In genomic region chr6:144804246-144804790, GRCh38 we compare ENCODE assay signal across 24 cellular contexts.
"Had no signal": no experiment of that assay in that cellular context is flagged by ENCODE, and none has a peak within 500 bp of the region (broad histone marks: within the 10 kb centered on the region; RNA-seq: fewer than 3 reads in every experiment).

No MANE protein-coding gene starts in this region.

- H3K4me3 ChIP-seq: left lung, lung, uterus had no signal

- H3K9me3 ChIP-seq: left lung, uterus had no signal

- FAIRE-seq: bronchial epithelial cell, endometrium had no signal

- DNase-seq: activated CD4-positive, alpha-beta T cell treated with anti-CD3 and anti-CD28 coated beads for 4 hours; activated CD4-positive, alpha-beta T cell treated with anti-CD3 and anti-CD28 coated beads, Interleukin-2, amount 50 U/mL, for 48 hours; activated CD4-positive, CD25-positive, alpha-beta regulatory T cell; activated CD8-positive, alpha-beta memory T cell treated with anti-CD3 and anti-CD28 coated beads, Interleukin-2, amount 50 U/mL, for 48 hours; activated effector memory CD4-positive, alpha-beta T cell treated with Interleukin-2 at 50 U/mL for 16 hours; activated naive CD4-positive, alpha-beta T cell treated with anti-CD3 and anti-CD28 coated beads for 36 hours; activated naive CD8-positive, alpha-beta T cell treated with anti-CD3 and anti-CD28 coated beads, Interleukin-2, amount 10 ng/mL, durations not matched to agents 7 days and 5 days; activated T-cell treated with anti-CD3 and anti-CD28 coated beads, Interleukin-2, amount 50 U/mL, for 48 hours; amniotic stem cell; cerebellar nuclear complex; cortex of kidney; left lung; occipital lobe; stimulated activated CD4-positive, alpha-beta T cell treated with anti-CD3 and anti-CD28 coated beads, Interleukin-2, amount 100 ng/mL, for 48 hours; stimulated activated CD8-positive, alpha-beta memory T cell treated with anti-CD3 and anti-CD28 coated beads, Interleukin-4, amount 100 ng/mL, for 48 hours; stimulated activated naive B cell treated with anti-CD40 and anti-IgM and Interleukin-4, amounts not matched to agents 10 μg/mL and 1 μg/mL and 100 μg/mL, for 72 hours; T-helper 17 cell; trophoblast cell; uterus had no signal

- H3K27ac ChIP-seq: left lung, uterus had no signal

- H3K27me3 ChIP-seq: left lung, uterus had no signal

- H3K27ac Mint-ChIP-seq: activated naive CD4-positive, alpha-beta T cell treated with anti-CD3 and anti-CD28 coated beads for 36 hours; activated naive CD8-positive, alpha-beta T cell treated with anti-CD3 and anti-CD28 coated beads, Interleukin-2, amount 10 ng/mL, durations not matched to agents 7 days and 5 days; mesothelial cell of epicardium; stimulated activated naive B cell treated with anti-CD40 and anti-IgM and Interleukin-4, amounts not matched to agents 10 μg/mL and 1 μg/mL and 100 μg/mL, for 72 hours had no signal

- H3K4me1 ChIP-seq: left lung, uterus had no signal

- H3K36me3 ChIP-seq: uterus had no signal

- H3K27me3 Mint-ChIP-seq: activated naive CD8-positive, alpha-beta T cell treated with anti-CD3 and anti-CD28 coated beads, Interleukin-2, amount 10 ng/mL, durations not matched to agents 7 days and 5 days; stimulated activated naive B cell treated with anti-CD40 and anti-IgM and Interleukin-4, amounts not matched to agents 10 μg/mL and 1 μg/mL and 100 μg/mL, for 72 hours; T-helper 17 cell had no signal

- H3K4me3 Mint-ChIP-seq: activated naive CD4-positive, alpha-beta T cell treated with anti-CD3 and anti-CD28 coated beads for 36 hours; activated naive CD8-positive, alpha-beta T cell treated with anti-CD3 and anti-CD28 coated beads, Interleukin-2, amount 10 ng/mL, durations not matched to agents 7 days and 5 days; mesothelial cell of epicardium; stimulated activated naive B cell treated with anti-CD40 and anti-IgM and Interleukin-4, amounts not matched to agents 10 μg/mL and 1 μg/mL and 100 μg/mL, for 72 hours; T-helper 17 cell had no signal

- ATAC-seq: left lung; sciatic nerve; stimulated activated naive B cell treated with anti-CD40 and anti-IgM and Interleukin-4, amounts not matched to agents 10 μg/mL and 1 μg/mL and 100 μg/mL, for 72 hours; T-helper 17 cell had no signal

- H3K9me3 Mint-ChIP-seq: activated naive CD4-positive, alpha-beta T cell treated with anti-CD3 and anti-CD28 coated beads for 36 hours; activated naive CD8-positive, alpha-beta T cell treated with anti-CD3 and anti-CD28 coated beads, Interleukin-2, amount 10 ng/mL, durations not matched to agents 7 days and 5 days; stimulated activated naive B cell treated with anti-CD40 and anti-IgM and Interleukin-4, amounts not matched to agents 10 μg/mL and 1 μg/mL and 100 μg/mL, for 72 hours had no signal

- H3K4me1 Mint-ChIP-seq: activated naive CD8-positive, alpha-beta T cell treated with anti-CD3 and anti-CD28 coated beads, Interleukin-2, amount 10 ng/mL, durations not matched to agents 7 days and 5 days; stimulated activated naive B cell treated with anti-CD40 and anti-IgM and Interleukin-4, amounts not matched to agents 10 μg/mL and 1 μg/mL and 100 μg/mL, for 72 hours had no signal
